2 cellular contexts compared by ENCODE assay signal in genomic region chr10:123139165-123139520, GRCh38.
TF ChIP-seq lines count a peak whose summit lies in the region.

No MANE protein-coding gene starts in this region.

TF ChIP-seq in HCT116, 20 proteins besides CTCF, POLR2A, EP300 and RAD21:
- TF ChIP-seq YY1 (IDR thresholded peaks at IDR 0.05; ENCODE audit: extremely low read depth, insufficient replicate concordance, low read depth, low read length) (no peak), SIN3A (IDR thresholded peaks at IDR 0.05; ENCODE audit: low read depth) (no peak), ZBTB33 (IDR thresholded peaks at IDR 0.05; ENCODE audit: extremely low read depth, insufficient replicate concordance, low read length) (no peak), ATF3 (IDR thresholded peaks at IDR 0.05) (no peak), MAX (IDR thresholded peaks at IDR 0.05) (no peak), ZFX (IDR thresholded peaks at IDR 0.05) (no peak), SP1 (IDR thresholded peaks at IDR 0.05; ENCODE audit: low read depth) (no peak), CBX3 (IDR thresholded peaks at IDR 0.05; ENCODE audit: low read depth) (no peak), TCF7L2 (IDR thresholded peaks at IDR 0.05; ENCODE audit: borderline replicate concordance, extremely low read depth, insufficient read depth, insufficient read length) (no peak), JUND (IDR thresholded peaks at IDR 0.05) (no peak), FOSL1 (IDR thresholded peaks at IDR 0.05; ENCODE audit: low read depth) (no peak), POLR2AphosphoS5 (IDR thresholded peaks at IDR 0.05; ENCODE audit: low read depth, low read length) (no peak), ELF1 (IDR thresholded peaks at IDR 0.05; ENCODE audit: borderline replicate concordance, low read depth) (no peak)
- TF ChIP-seq, protein P1, sequence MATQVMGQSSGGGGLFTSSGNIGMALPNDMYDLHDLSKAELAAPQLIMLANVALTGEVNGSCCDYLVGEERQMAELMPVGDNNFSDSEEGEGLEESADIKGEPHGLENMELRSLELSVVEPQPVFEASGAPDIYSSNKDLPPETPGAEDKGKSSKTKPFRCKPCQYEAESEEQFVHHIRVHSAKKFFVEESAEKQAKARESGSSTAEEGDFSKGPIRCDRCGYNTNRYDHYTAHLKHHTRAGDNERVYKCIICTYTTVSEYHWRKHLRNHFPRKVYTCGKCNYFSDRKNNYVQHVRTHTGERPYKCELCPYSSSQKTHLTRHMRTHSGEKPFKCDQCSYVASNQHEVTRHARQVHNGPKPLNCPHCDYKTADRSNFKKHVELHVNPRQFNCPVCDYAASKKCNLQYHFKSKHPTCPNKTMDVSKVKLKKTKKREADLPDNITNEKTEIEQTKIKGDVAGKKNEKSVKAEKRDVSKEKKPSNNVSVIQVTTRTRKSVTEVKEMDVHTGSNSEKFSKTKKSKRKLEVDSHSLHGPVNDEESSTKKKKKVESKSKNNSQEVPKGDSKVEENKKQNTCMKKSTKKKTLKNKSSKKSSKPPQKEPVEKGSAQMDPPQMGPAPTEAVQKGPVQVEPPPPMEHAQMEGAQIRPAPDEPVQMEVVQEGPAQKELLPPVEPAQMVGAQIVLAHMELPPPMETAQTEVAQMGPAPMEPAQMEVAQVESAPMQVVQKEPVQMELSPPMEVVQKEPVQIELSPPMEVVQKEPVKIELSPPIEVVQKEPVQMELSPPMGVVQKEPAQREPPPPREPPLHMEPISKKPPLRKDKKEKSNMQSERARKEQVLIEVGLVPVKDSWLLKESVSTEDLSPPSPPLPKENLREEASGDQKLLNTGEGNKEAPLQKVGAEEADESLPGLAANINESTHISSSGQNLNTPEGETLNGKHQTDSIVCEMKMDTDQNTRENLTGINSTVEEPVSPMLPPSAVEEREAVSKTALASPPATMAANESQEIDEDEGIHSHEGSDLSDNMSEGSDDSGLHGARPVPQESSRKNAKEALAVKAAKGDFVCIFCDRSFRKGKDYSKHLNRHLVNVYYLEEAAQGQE (IDR thresholded peaks at IDR 0.05; ENCODE audit: low read depth): no peak

TF ChIP-seq in H1, 55 proteins besides CTCF, POLR2A, EP300 and RAD21:
- TF ChIP-seq RBBP5 (IDR thresholded peaks at IDR 0.05; ENCODE audit: borderline replicate concordance, low read depth, low read length): no peak
- peak; percentile 91; the same call in 1 of the 2 replicates for TF ChIP-seq CBX8 (IDR thresholded peaks at IDR 0.05; ENCODE audit: borderline replicate concordance, low read depth, low read length)
